7 cellular contexts compared by ENCODE assay signal in the genomic region with DNA sequence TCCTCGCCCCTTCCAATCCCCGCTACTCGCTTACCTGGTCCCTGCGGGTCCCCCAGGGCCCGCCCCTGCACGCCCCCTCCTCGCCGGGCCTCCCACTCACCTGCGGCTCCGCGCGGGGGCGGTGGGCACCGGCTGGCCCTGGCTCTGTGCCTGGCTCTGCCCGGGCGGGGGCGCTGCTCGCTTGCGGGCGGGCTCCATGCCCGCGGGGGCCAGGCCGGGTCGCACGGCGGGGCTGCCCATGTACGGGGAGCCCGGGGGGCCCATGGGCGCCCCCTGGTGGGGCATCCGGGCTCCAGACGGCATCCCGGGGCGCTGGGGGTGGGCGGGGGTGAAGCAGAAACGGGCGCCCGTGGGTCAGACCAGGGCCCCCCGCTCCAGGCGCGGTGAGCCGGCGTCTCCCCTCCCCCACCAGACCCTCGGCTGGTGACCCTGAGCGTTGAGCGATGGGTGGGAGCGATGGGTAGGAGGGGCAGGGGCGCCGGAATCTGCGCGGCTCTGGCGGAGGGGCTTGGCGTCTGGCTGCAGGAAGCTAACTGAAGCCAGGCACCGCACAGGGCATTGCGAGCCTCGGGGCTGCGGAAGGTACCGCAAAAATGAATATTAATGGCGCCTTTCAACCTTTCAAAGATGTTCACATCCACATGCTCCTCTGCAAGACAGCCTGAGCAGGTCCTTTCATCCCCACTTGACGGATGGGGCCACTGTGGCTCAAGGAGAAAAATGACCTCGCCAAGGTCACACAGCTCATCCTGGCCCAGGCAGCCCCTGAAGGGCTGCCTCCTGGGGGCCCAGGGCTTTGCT. TPM values are rescaled to one million over a fixed set of nuclear protein-coding genes. Genes with fewer than 3 reads are reported as not detected.
DNase-seq lines count a peak whose midpoint lies in the region; FAIRE-seq and TF ChIP-seq lines count a peak whose summit lies in the region.

No MANE protein-coding gene starts in this region.

- no peaks in the 10 kb centered on the region for H3K9me2 ChIP-seq in neural cell (ENCODE audit: insufficient read depth, low read length)

- H3K79me2 ChIP-seq in neural cell (replicated peaks; ENCODE audit: insufficient read depth, low read length) = peaks cover 3% of the 10 kb centered on the region

- peak overlapping the region; percentile 41 for H3K9ac ChIP-seq in neural cell (ENCODE audit: low read length)

- TF ChIP-seq EP300 in neural cell (conservative IDR thresholded peaks at IDR 0.05; ENCODE audit: poor library complexity, severe bottlenecking) = no peak

- H3K27ac ChIP-seq in neural cell (ENCODE audit: low read length) (no peak overlapping the region), uterus (peak overlapping the region; percentile 18 to 30)

- H3K27me3 ChIP-seq in neural cell (ENCODE audit: insufficient read depth, low read depth, low read length) (no peaks in the 10 kb centered on the region), uterus (no peaks in the 10 kb centered on the region)

- no peak overlapping the region for H2AFZ ChIP-seq in neural cell (ENCODE audit: low read depth, low read length)

- peaks cover 0 to 30% of the 10 kb centered on the region in 2 donors for H3K4me1 ChIP-seq in uterus

- FAIRE-seq in GM18507 (lab: Jason Lieb, UNC) = no peak

- no peak for TF ChIP-seq POLR2A in uterus (IDR thresholded peaks at IDR 0.05)

- H3F3A ChIP-seq in neural cell (ENCODE audit: insufficient read depth, low read length, poor library complexity, severe bottlenecking) = peaks cover 4% of the 10 kb centered on the region

- TF ChIP-seq RAD21 in neural cell (conservative IDR thresholded peaks at IDR 0.05) = peak; percentile 9

- no peak overlapping the region for H3K4me2 ChIP-seq in neural cell (ENCODE audit: low read length)

- H4K20me1 ChIP-seq in neural cell (ENCODE audit: insufficient read depth) = no peaks in the 10 kb centered on the region

- H3K4me3 ChIP-seq in epithelial cell of proximal tubule (ENCODE audit: low read depth, low read length) = peak overlapping the region; percentile 22
- H3K4me3 ChIP-seq in neural cell (ENCODE audit: low read length) = peak overlapping the region; percentile 53
- peak overlapping the region; percentile 12 to 25 for H3K4me3 ChIP-seq in uterus

- intact Hi-C loops in uterus (cut with DNase I; ENCODE audit: low total_unique reads) = loop anchor here (10.0 kb wide), 1 partner anchor 59 kb away; no protein-coding TSS in a partner anchor

- TF ChIP-seq CTCF in LNCAP (IDR thresholded peaks at IDR 0.05) (peak; percentile 64), epithelial cell of proximal tubule (conservative IDR thresholded peaks at IDR 0.05; ENCODE audit: low read depth, low read length) (peak; percentile 43), neural cell (IDR thresholded peaks at IDR 0.05; ENCODE audit: poor library complexity, severe bottlenecking) (no peak), uterus (IDR thresholded peaks at IDR 0.05) (peak; percentile 45 to 81 (median 62))

- no peaks in the 10 kb centered on the region for H3K36me3 ChIP-seq in neural cell (ENCODE audit: insufficient read depth, low read length)
- H3K36me3 ChIP-seq in uterus = no peaks in the 10 kb centered on the region

- H3K9me3 ChIP-seq in neural cell (ENCODE audit: low read length) = no peaks in the 10 kb centered on the region
- no peaks in the 10 kb centered on the region for H3K9me3 ChIP-seq in uterus

- DNase-seq in GM18507 (ENCODE audit: extremely low spot score, insufficient read length, low read depth) (peak; percentile 64), epithelial cell of proximal tubule (ENCODE audit: low read depth) (no peak), uterus (peak in 1 of 2 donors; percentile 55), SW480 (ENCODE audit: low spot score) (no peak)
- DNase-seq in activated CD8-positive, alpha-beta memory T cell treated with anti-CD3 and anti-CD28 coated beads, Interleukin-2, amount 50 U/mL, for 4 hours = peak; percentile 72

TF ChIP-seq in neural cell, 6 proteins besides CTCF, POLR2A, EP300 and RAD21:
- TF ChIP-seq SMC3 (conservative IDR thresholded peaks at IDR 0.05; ENCODE audit: poor library complexity) (no peak), POLR2AphosphoS5 (IDR thresholded peaks at IDR 0.05) (no peak), MXI1 (conservative IDR thresholded peaks at IDR 0.05; ENCODE audit: poor library complexity, severe bottlenecking) (no peak), TAF1 (IDR thresholded peaks at IDR 0.05; ENCODE audit: low read depth) (no peak), EZH2 (IDR thresholded peaks at IDR 0.05; ENCODE audit: borderline replicate concordance, insufficient read depth, low read length, poor library complexity, severe bottlenecking) (no peak)
- TF ChIP-seq, protein P1, sequence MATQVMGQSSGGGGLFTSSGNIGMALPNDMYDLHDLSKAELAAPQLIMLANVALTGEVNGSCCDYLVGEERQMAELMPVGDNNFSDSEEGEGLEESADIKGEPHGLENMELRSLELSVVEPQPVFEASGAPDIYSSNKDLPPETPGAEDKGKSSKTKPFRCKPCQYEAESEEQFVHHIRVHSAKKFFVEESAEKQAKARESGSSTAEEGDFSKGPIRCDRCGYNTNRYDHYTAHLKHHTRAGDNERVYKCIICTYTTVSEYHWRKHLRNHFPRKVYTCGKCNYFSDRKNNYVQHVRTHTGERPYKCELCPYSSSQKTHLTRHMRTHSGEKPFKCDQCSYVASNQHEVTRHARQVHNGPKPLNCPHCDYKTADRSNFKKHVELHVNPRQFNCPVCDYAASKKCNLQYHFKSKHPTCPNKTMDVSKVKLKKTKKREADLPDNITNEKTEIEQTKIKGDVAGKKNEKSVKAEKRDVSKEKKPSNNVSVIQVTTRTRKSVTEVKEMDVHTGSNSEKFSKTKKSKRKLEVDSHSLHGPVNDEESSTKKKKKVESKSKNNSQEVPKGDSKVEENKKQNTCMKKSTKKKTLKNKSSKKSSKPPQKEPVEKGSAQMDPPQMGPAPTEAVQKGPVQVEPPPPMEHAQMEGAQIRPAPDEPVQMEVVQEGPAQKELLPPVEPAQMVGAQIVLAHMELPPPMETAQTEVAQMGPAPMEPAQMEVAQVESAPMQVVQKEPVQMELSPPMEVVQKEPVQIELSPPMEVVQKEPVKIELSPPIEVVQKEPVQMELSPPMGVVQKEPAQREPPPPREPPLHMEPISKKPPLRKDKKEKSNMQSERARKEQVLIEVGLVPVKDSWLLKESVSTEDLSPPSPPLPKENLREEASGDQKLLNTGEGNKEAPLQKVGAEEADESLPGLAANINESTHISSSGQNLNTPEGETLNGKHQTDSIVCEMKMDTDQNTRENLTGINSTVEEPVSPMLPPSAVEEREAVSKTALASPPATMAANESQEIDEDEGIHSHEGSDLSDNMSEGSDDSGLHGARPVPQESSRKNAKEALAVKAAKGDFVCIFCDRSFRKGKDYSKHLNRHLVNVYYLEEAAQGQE (IDR thresholded peaks at IDR 0.05; ENCODE audit: borderline replicate concordance) = no peak
TF ChIP-seq in neural cell: peak in this region for 0.

RNA-seq across cellular contexts. Expression of gene SMARCD3, which starts 2.9 kb away (rescaled TPM):
- total RNA-seq in epithelial cell of proximal tubule (6.9 and 8.1 TPM in 2 replicates), uterus (10 to 100 TPM; 21.3 to 80.7 (median 43.3) TPM)
- 199 and 216 TPM in 2 replicates for polyA plus RNA-seq in neural cell
- polyA minus RNA-seq in neural cell = 131 and 132 TPM in 2 replicates

RNA-seq across cellular contexts. Expression of gene CHPF2, which starts 13.3 kb away (rescaled TPM):
- total RNA-seq in epithelial cell of proximal tubule (40.1 and 45.6 TPM in 2 replicates), uterus (10 to 100 TPM; 18.5 to 32.6 (median 31.2) TPM)
- polyA plus RNA-seq in neural cell = 22.1 and 22.5 TPM in 2 replicates
- 25.9 and 33.6 TPM in 2 replicates for polyA minus RNA-seq in neural cell

RNA-seq across cellular contexts. Expression of gene ABCF2, which starts 18.6 kb away (rescaled TPM):
- total RNA-seq in epithelial cell of proximal tubule (37.8 and 80.5 TPM in 2 replicates), uterus (10 to 100 TPM in 3 of 4 donors, 1 to 10 TPM in 1; 6.8 to 39.2 (median 37.7) TPM)
- polyA plus RNA-seq in neural cell = 32.7 and 45.8 TPM in 2 replicates
- 37.7 and 39.2 TPM in 2 replicates for polyA minus RNA-seq in neural cell

RNA-seq across cellular contexts. Expression of gene H2BK1, which starts 35.3 kb away (rescaled TPM):
- total RNA-seq in epithelial cell of proximal tubule (not detected in 2 replicates), uterus (1 to 10 TPM in 1 of 4 donors, not detected in 3; 4.4 TPM)
- polyA plus RNA-seq in neural cell = not detected in 2 replicates
- polyA minus RNA-seq in neural cell = not detected in 2 replicates

RNA-seq across cellular contexts. Expression of gene ASB10, which starts 58.5 kb away (rescaled TPM):
- total RNA-seq in epithelial cell of proximal tubule (not detected in 2 replicates), uterus (not detected)
- not detected in 2 replicates for polyA plus RNA-seq in neural cell
- not detected in 2 replicates for polyA minus RNA-seq in neural cell

Comparison
In these comparisons a context has a peak if more than half of its experiments do, and no peak if none do; other contexts are left out.
1. DNase-seq: peak in GM18507 (single experiment) and activated CD8-positive, alpha-beta memory T cell treated with anti-CD3 and anti-CD28 coated beads, Interleukin-2, amount 50 U/mL, for 4 hours (single experiment); none in epithelial cell of proximal tubule (single experiment) and SW480 (single experiment).
2. Peak in every context shown above with its lines, with median percentiles within 50 percentile points of each other: H3K4me3 ChIP-seq.